In genomic region chr10:30434273-30435067, GRCh38 we compare ENCODE assay signal across 8 cellular contexts. TPM values are rescaled to one million over a fixed set of nuclear protein-coding genes. Genes with fewer than 3 reads are reported as not detected.
DNase-seq lines count a peak whose midpoint lies in the region; ATAC-seq and TF ChIP-seq lines count a peak whose summit lies in the region.

No MANE protein-coding gene starts in this region.

- peak overlapping the region; percentile 88 for H3K27ac ChIP-seq in CD4-positive, alpha-beta memory T cell (ENCODE audit: low read depth, low read length)
- H3K27ac ChIP-seq in left ventricle myocardium inferior (replicated peaks) (peak overlapping the region; percentile 99), psoas muscle (peak overlapping the region; percentile 90)

- peaks cover 56% of the 10 kb centered on the region for H3K4me1 ChIP-seq in CD4-positive, alpha-beta memory T cell (ENCODE audit: insufficient read depth, low read length)
- peaks cover 87% of the 10 kb centered on the region for H3K4me1 ChIP-seq in left ventricle myocardium inferior
- H3K4me1 ChIP-seq in psoas muscle = peaks cover 44% of the 10 kb centered on the region

- WGBS in psoas muscle, 3 donors = 1 to 2% (median 1%) methylated on average over 43 to 56 of the region's 56 CpGs

- no peak for TF ChIP-seq CTCF in left ventricle myocardium inferior (IDR thresholded peaks at IDR 0.05; ENCODE audit: borderline replicate concordance)
- TF ChIP-seq CTCF in psoas muscle (IDR thresholded peaks at IDR 0.05) = no peak

- H3K4me3 Mint-ChIP-seq in CD4-positive, alpha-beta memory T cell = peak overlapping the region; percentile 83 to 94 (median 91)

- no peaks in the 10 kb centered on the region for H3K9me3 Mint-ChIP-seq in CD4-positive, alpha-beta memory T cell

- intact Hi-C loops in CD4-positive, alpha-beta memory T cell (cut with micrococcal nuclease) = loop anchor here (1.0 to 10.0 kb wide), 2 partner anchors 95 to 600 kb away; partner anchors contain the start of gene ZNF438
- intact Hi-C loops in left ventricle myocardium inferior (cut with micrococcal nuclease) = no loop called here
- intact Hi-C loops in psoas muscle (cut with DNase I) = loop anchor here in 1 of 2 donors (5.0 kb wide), 1 partner anchor 78 kb away; no protein-coding TSS in a partner anchor

- peak overlapping the region; percentile 55 to 75 for H3K4me3 ChIP-seq in CD4-positive, alpha-beta memory T cell (ENCODE audit: low read length in 2 of 2)
- H3K4me3 ChIP-seq in left ventricle myocardium inferior = peak overlapping the region; percentile 91
- peak overlapping the region; percentile 93 for H3K4me3 ChIP-seq in psoas muscle

- peak; percentile 39 to 78 (median 41) for DNase-seq in CD4-positive, alpha-beta memory T cell
- DNase-seq in SW480 (ENCODE audit: low spot score) (peak; percentile 72), amniotic epithelial cell (ENCODE audit: low read depth) (peak; percentile 91), left ventricle myocardium inferior (peak; percentile 89), psoas muscle (peak; percentile 91 to 95), NCI-H146 (lab: John Stamatoyannopoulos, UW) (no peak)

- no peaks in the 10 kb centered on the region for H3K27me3 Mint-ChIP-seq in CD4-positive, alpha-beta memory T cell

- peak overlapping the region; percentile 70 to 94 (median 91) for H3K27ac Mint-ChIP-seq in CD4-positive, alpha-beta memory T cell

- POLR2A ChIA-PET in CD4-positive, alpha-beta memory T cell (lab: Charles Lee; ENCODE audit: partially characterized antibody) = interaction anchor here (0.6 to 3.8 kb wide), 15 partner anchors 10 to 1943 kb away, joined by 3 to 79 read pairs (median 5); no protein-coding TSS in a partner anchor

- H3K4me1 Mint-ChIP-seq in CD4-positive, alpha-beta memory T cell = peaks cover 37 to 56% (median 45%) of the 10 kb centered on the region in 4 donors

- peaks cover 0 to 19% of the 10 kb centered on the region in 2 donors for H3K36me3 Mint-ChIP-seq in CD4-positive, alpha-beta memory T cell

- H3K27me3 ChIP-seq in CD4-positive, alpha-beta memory T cell (ENCODE audit: insufficient read depth, low read length) = no peaks in the 10 kb centered on the region
- no peaks in the 10 kb centered on the region for H3K27me3 ChIP-seq in left ventricle myocardium inferior (ENCODE audit: low read depth)
- no peaks in the 10 kb centered on the region for H3K27me3 ChIP-seq in psoas muscle (ENCODE audit: insufficient read depth in 3 of 3, low read length in 2 of 3)

- ATAC-seq in GM19452 (IDR thresholded peaks at IDR 0.05; ENCODE audit: unreplicated experiment) = peak; percentile 45
- peak; percentile 28 for ATAC-seq in HG03558 (IDR thresholded peaks at IDR 0.05; ENCODE audit: extremely low read depth, unreplicated experiment)
- ATAC-seq in psoas muscle = peak; percentile 77 to 84 (median 81)

- H3K36me3 ChIP-seq in CD4-positive, alpha-beta memory T cell (ENCODE audit: insufficient read depth, low read length) = no peaks in the 10 kb centered on the region
- H3K36me3 ChIP-seq in left ventricle myocardium inferior (peaks cover 8% of the 10 kb centered on the region), psoas muscle (ENCODE audit: insufficient read depth in 1 of 2, low read depth in 1 of 2) (peaks cover 3 to 7% of the 10 kb centered on the region in 2 donors)

- CTCF ChIA-PET in CD4-positive, alpha-beta memory T cell (lab: Charles Lee; ENCODE audit: partially characterized antibody) = interaction anchor here (0.9 to 2.0 kb wide), 9 partner anchors 12 to 99 kb away, joined by 3 to 9 read pairs (median 3); no protein-coding TSS in a partner anchor

- H3K9me3 ChIP-seq in CD4-positive, alpha-beta memory T cell (ENCODE audit: control insufficient read depth in 1 of 2, low read length in 2 of 2) = no peaks in the 10 kb centered on the region
- no peaks in the 10 kb centered on the region for H3K9me3 ChIP-seq in left ventricle myocardium inferior (replicated peaks)
- no peaks in the 10 kb centered on the region for H3K9me3 ChIP-seq in psoas muscle

RNA-seq across cellular contexts. Expression of gene MAP3K8, which starts 0.5 kb away (rescaled TPM):
- 1 to 10 TPM; 5.5 to 6.5 TPM for total RNA-seq in CD4-positive, alpha-beta memory T cell
- 1 to 10 TPM; 2.7 to 5.9 TPM for polyA plus RNA-seq in CD4-positive, alpha-beta memory T cell
- total RNA-seq in left ventricle myocardium inferior = 7.0 TPM
- total RNA-seq in psoas muscle = 1 to 10 TPM; 3.0 to 8.3 (median 4.6) TPM
- 1 to 10 TPM; 2.4 to 4.4 (median 3.9) TPM for polyA plus RNA-seq in psoas muscle

Comparison
In these comparisons a context has a peak if more than half of its experiments do, and no peak if none do; other contexts are left out.
1. ATAC-seq: peak in every context shown above with its lines; median percentile 81 in psoas muscle; 45 in GM19452; 28 in HG03558.